Comparison of ENCODE assay signal across 22 cellular contexts in genomic region chr20:40766790-40767529, GRCh38.
"Had no signal": no experiment of that assay in that cellular context is flagged by ENCODE, and none has a peak within 500 bp of the region (broad histone marks: within the 10 kb centered on the region; RNA-seq: fewer than 3 reads in every experiment).

No MANE protein-coding gene starts in this region.

- H3K4me3 ChIP-seq: adrenal gland, body of pancreas, heart right ventricle, lower lobe of right lung, spleen, testis, transverse colon had no signal

- H3K9me3 Mint-ChIP-seq: activated naive CD4-positive, alpha-beta T cell treated with anti-CD3 and anti-CD28 coated beads for 36 hours; activated naive CD8-positive, alpha-beta T cell treated with anti-CD3 and anti-CD28 coated beads for 36 hours; effector memory CD8-positive, alpha-beta T cell; naive thymus-derived CD8-positive, alpha-beta T cell had no signal

- H3K27ac Mint-ChIP-seq: activated CD4-positive, alpha-beta T cell treated with anti-CD3 and anti-CD28 coated beads for 36 hours; activated naive CD4-positive, alpha-beta T cell treated with anti-CD3 and anti-CD28 coated beads for 36 hours; activated naive CD8-positive, alpha-beta T cell treated with anti-CD3 and anti-CD28 coated beads for 36 hours; effector memory CD8-positive, alpha-beta T cell had no signal

- DNase-seq: activated CD4-positive, alpha-beta T cell treated with anti-CD3 and anti-CD28 coated beads for 36 hours; activated CD4-positive, CD25-positive, alpha-beta regulatory T cell; activated CD8-positive, alpha-beta memory T cell treated with anti-CD3 and anti-CD28 coated beads for 24 hours; activated effector memory CD4-positive, alpha-beta T cell treated with anti-CD3 and anti-CD28 coated beads, Interleukin-2, amount 50 U/mL, for 16 hours; activated naive CD4-positive, alpha-beta T cell treated with anti-CD3 and anti-CD28 coated beads for 36 hours; activated naive CD8-positive, alpha-beta T cell treated with anti-CD3 and anti-CD28 coated beads for 36 hours; aorta; body of pancreas; effector memory CD8-positive, alpha-beta T cell; foreskin fibroblast; heart right ventricle; kidney glomerular epithelial cell; lower lobe of right lung; mesenchymal stem cell; naive thymus-derived CD8-positive, alpha-beta T cell; right cardiac atrium; spleen; stimulated activated naive CD4-positive, alpha-beta T cell treated with Interleukin-2 at 50 U/mL for 16 hours; testis; transverse colon had no signal

- H3K4me1 Mint-ChIP-seq: activated CD4-positive, alpha-beta T cell treated with anti-CD3 and anti-CD28 coated beads for 36 hours; activated naive CD8-positive, alpha-beta T cell treated with anti-CD3 and anti-CD28 coated beads for 36 hours had no signal

- H3K36me3 Mint-ChIP-seq: activated naive CD8-positive, alpha-beta T cell treated with anti-CD3 and anti-CD28 coated beads for 36 hours; naive thymus-derived CD8-positive, alpha-beta T cell had no signal

- H3K27me3 Mint-ChIP-seq: activated CD4-positive, alpha-beta T cell treated with anti-CD3 and anti-CD28 coated beads for 36 hours; activated naive CD8-positive, alpha-beta T cell treated with anti-CD3 and anti-CD28 coated beads for 36 hours had no signal

- H3K27ac ChIP-seq: adrenal gland, body of pancreas, lower lobe of right lung, spleen, testis, transverse colon had no signal

- ATAC-seq: activated CD4-positive, alpha-beta T cell treated with anti-CD3 and anti-CD28 coated beads for 36 hours; body of pancreas; effector memory CD8-positive, alpha-beta T cell; left lobe of liver; lower lobe of right lung; naive thymus-derived CD8-positive, alpha-beta T cell; right cardiac atrium had no signal

- H3K4me3 Mint-ChIP-seq: activated CD4-positive, alpha-beta T cell treated with anti-CD3 and anti-CD28 coated beads for 36 hours; activated naive CD4-positive, alpha-beta T cell treated with anti-CD3 and anti-CD28 coated beads for 36 hours; activated naive CD8-positive, alpha-beta T cell treated with anti-CD3 and anti-CD28 coated beads for 36 hours; effector memory CD8-positive, alpha-beta T cell; naive thymus-derived CD8-positive, alpha-beta T cell had no signal
